16 cellular contexts compared by ENCODE assay signal in the genomic region with DNA sequence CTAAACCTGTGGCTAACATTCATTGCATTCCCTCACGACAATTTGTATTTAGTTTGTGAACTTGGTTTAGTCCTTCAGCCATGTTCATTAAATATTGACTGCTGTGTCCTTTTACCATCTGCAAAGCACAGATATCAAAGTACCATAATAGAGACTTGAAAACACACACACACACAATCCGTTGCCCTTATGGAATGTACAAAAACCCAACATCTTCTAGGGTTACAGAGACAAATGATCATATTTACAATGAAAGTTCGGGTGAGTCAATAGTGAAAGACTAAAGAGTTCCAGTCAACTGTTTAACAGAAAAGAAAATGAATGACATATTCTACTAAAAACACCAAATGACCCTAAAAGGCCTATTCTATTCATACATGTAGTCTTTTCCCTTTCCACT. TPM values are rescaled to one million over a fixed set of nuclear protein-coding genes. Genes with fewer than 3 reads are reported as not detected.
DNase-seq lines count a peak whose midpoint lies in the region; ATAC-seq, FAIRE-seq and TF ChIP-seq lines count a peak whose summit lies in the region.
"Had no signal": no experiment of that assay in that cellular context is flagged by ENCODE, and none has a peak within 500 bp of the region (broad histone marks: within the 10 kb centered on the region; RNA-seq: fewer than 3 reads in every experiment).

No MANE protein-coding gene starts in this region.

- ATAC-seq in GM19023 (IDR thresholded peaks at IDR 0.05; ENCODE audit: unreplicated experiment), result no peak
- ATAC-seq: A549 had no signal

- H3K4me3 ChIP-seq in testis, result no peak overlapping the region
- H3K4me3 ChIP-seq: A549, SJSA1 had no signal

- DNase-seq in GM19239 (ENCODE audit: insufficient read length, low spot score) (no peak), NCI-H69 (lab: John Stamatoyannopoulos, UW) (peak; percentile 71), astrocyte of the hippocampus (ENCODE audit: low read depth, low spot score) (peak; percentile 15), iris pigment epithelial cell (ENCODE audit: low read depth) (peak; percentile 37), testis (no peak), H54 (ENCODE audit: insufficient read length, low spot score) (no peak), Ammon's horn (ENCODE audit: low spot score) (no peak)
- DNase-seq: GOT3, NCI-H1694 treated with DMSO at 0.1 percent for 48 hours, NCI-H345, NCI-H526, SW 1271 had no signal

- WGBS in testis, 2 donors, result 87 to 88% methylated on average over 3 of the region's 3 CpGs

- no peaks in the 10 kb centered on the region for H3K36me3 ChIP-seq in testis (ENCODE audit: low read depth, missing control alignments)
- H3K36me3 ChIP-seq: SJSA1 had no signal

- no peaks in the 10 kb centered on the region for H3K27me3 ChIP-seq in testis
- H3K27me3 ChIP-seq: SJSA1 had no signal

- TF ChIP-seq CTCF in testis (IDR thresholded peaks at IDR 0.05), result no peak

- no peaks in the 10 kb centered on the region for H3K4me1 ChIP-seq in testis
- H3K4me1 ChIP-seq: SJSA1 had no signal

- intact Hi-C loops in testis (cut with DNase I; ENCODE audit: low total_unique reads), result no loop called here

- FAIRE-seq in GM19239 (lab: Jason Lieb, UNC) (peak; percentile 48), H54 (lab: Jason Lieb, UNC) (no peak)
- FAIRE-seq: A549 had no signal

- H3K27ac ChIP-seq in testis, result no peak overlapping the region
- H3K27ac ChIP-seq: A549, KMS-11, SJSA1 had no signal

- TF ChIP-seq POLR2A in testis (IDR thresholded peaks at IDR 0.05) (no peak), H54 (IDR thresholded peaks at IDR 0.05; ENCODE audit: low read depth, low read length) (no peak)

- H3K9me3 ChIP-seq in testis, result no peaks in the 10 kb centered on the region
- H3K9me3 ChIP-seq: A549, SJSA1 had no signal

RNA-seq across cellular contexts. Expression of gene TXK, which starts 50.8 kb away (rescaled TPM):
- 1 to 10 TPM; 3.6 to 5.9 TPM for total RNA-seq in testis
- polyA plus RNA-seq in testis (ENCODE audit: insufficient read depth, low read depth, low replicate concordance), result 3.1 TPM

Comparison
In these comparisons a context has a peak if more than half of its experiments do, and no peak if none do; other contexts are left out.
1. DNase-seq: peak in NCI-H69 (single experiment), astrocyte of the hippocampus (single experiment) and iris pigment epithelial cell (single experiment); none in GM19239 (single experiment), testis (single experiment), H54 (single experiment) and Ammon's horn (single experiment).